21 cellular contexts compared by ENCODE assay signal in genomic region chr5:2522372-2522771, GRCh38.
A peak's percentile ranks its signal among the peaks of the same experiment; 100 is the strongest.
DNase-seq lines count a peak whose midpoint lies in the region; ATAC-seq and TF ChIP-seq lines count a peak whose summit lies in the region.
"Had no signal": no experiment of that assay in that cellular context is flagged by ENCODE, and none has a peak within 500 bp of the region (broad histone marks: within the 10 kb centered on the region; RNA-seq: fewer than 3 reads in every experiment).

No MANE protein-coding gene starts in this region.

- H3K27ac ChIP-seq in coronary artery = no peak overlapping the region
- H3K27ac ChIP-seq in right lobe of liver = no peak overlapping the region

- no peaks in the 10 kb centered on the region for H3K9me3 ChIP-seq in right lobe of liver

- peak; percentile 22 for DNase-seq in activated effector memory CD4-positive, alpha-beta T cell treated with anti-CD3 and anti-CD28 coated beads, Interleukin-2, amount 50 U/mL, for 16 hours
- no peak for DNase-seq in activated effector memory CD4-positive, alpha-beta T cell treated with Interleukin-2 at 50 U/mL for 16 hours
- peak; percentile 88 to 90 for DNase-seq in Kasumi-1 (lab: John Stamatoyannopoulos, UW)
- peak; percentile 33 for DNase-seq in coronary artery (ENCODE audit: low spot score)
- DNase-seq in right lobe of liver = no peak
- DNase-seq in stimulated activated CD4-positive, alpha-beta T cell treated with anti-CD3 and anti-CD28 coated beads, Interleukin-4, amount 100 ng/mL, for 24 hours = no peak
- no peak for DNase-seq in HPDE6-E6E7 (ENCODE audit: extremely low spot score)
- DNase-seq: 8988T; C1 segment of cervical spinal cord; CD4-positive, CD25-positive, alpha-beta regulatory T cell; CD8-positive, alpha-beta memory T cell; COR-L47; DMS 273 treated with DMSO at 0.1 percent for 48 hours; DMS53; DND-41; GOT3; H7; HFFc6; IMR-90 had no signal

- 42% methylated on average over 8 of the region's 11 CpGs for WGBS in right lobe of liver (ENCODE audit: insufficient coverage, low coverage, low lambda C conversion rate, missing lambda C conversion rate)

- intact Hi-C loops in right lobe of liver (cut with DNase I) = no loop called here

- no peaks in the 10 kb centered on the region for H3K27me3 ChIP-seq in right lobe of liver

- ATAC-seq in right lobe of liver = no peak
- ATAC-seq: HCT116, K562 had no signal

- no peaks in the 10 kb centered on the region for H3K36me3 ChIP-seq in right lobe of liver

- no peak overlapping the region for H3K4me3 ChIP-seq in coronary artery
- H3K4me3 ChIP-seq in right lobe of liver = no peak overlapping the region
- H3K4me3 ChIP-seq: K562 had no signal

- no peak for TF ChIP-seq CTCF in coronary artery (IDR thresholded peaks at IDR 0.05)
- TF ChIP-seq CTCF in right lobe of liver (IDR thresholded peaks at IDR 0.05) = no peak

- no peaks in the 10 kb centered on the region for H3K4me1 ChIP-seq in right lobe of liver

- no peak for TF ChIP-seq POLR2A in right lobe of liver (IDR thresholded peaks at IDR 0.05)

Comparison
In these comparisons a context has a peak if more than half of its experiments do, and no peak if none do; other contexts are left out.
1. DNase-seq: peak in activated effector memory CD4-positive, alpha-beta T cell treated with anti-CD3 and anti-CD28 coated beads, Interleukin-2, amount 50 U/mL, for 16 hours (single experiment), Kasumi-1 (2 of 2) and coronary artery (single experiment); none in activated effector memory CD4-positive, alpha-beta T cell treated with Interleukin-2 at 50 U/mL for 16 hours (single experiment), right lobe of liver (0 of 3), stimulated activated CD4-positive, alpha-beta T cell treated with anti-CD3 and anti-CD28 coated beads, Interleukin-4, amount 100 ng/mL, for 24 hours (single experiment) and HPDE6-E6E7 (single experiment).